ENCODE assay signal across 2 cellular contexts in the genomic region with DNA sequence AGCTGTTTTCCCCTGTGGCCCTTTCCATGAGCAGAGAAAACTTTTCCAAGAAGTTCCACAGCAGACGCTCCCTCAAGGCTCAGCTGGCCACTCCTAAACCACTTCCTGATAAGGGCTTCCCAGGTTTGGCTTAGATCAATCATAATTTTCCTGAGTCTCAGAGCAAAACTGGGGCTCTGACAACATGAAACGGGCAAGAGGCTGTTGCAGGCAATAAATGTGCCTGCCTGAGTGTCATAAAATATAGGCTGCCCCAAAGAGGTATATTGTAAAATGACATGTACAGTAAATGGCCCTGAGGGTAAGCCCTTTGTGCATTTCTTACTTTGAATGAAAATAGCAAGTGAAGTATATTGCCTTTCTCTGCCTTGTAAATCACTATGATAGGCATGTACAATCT.
TF ChIP-seq lines count a peak whose summit lies in the region.

No MANE protein-coding gene starts in this region.

TF ChIP-seq in HEK293T, 16 proteins besides CTCF, POLR2A, EP300 and RAD21 (continued from another document):
- TF ChIP-seq CTBP1 (IDR thresholded peaks at IDR 0.05; ENCODE audit: borderline replicate concordance) (no peak), SUZ12 (IDR thresholded peaks at IDR 0.05) (no peak), ARNT (IDR thresholded peaks at IDR 0.05) (no peak), FOXM1 (IDR thresholded peaks at IDR 0.05; ENCODE audit: borderline replicate concordance) (no peak), FOXK2 (IDR thresholded peaks at IDR 0.05) (no peak), TARDBP (IDR thresholded peaks at IDR 0.05) (no peak), HDGF (IDR thresholded peaks at IDR 0.05; ENCODE audit: borderline replicate concordance) (no peak)

TF ChIP-seq in WTC11, 78 proteins besides CTCF, POLR2A, EP300 and RAD21 (continued from another document):
- TF ChIP-seq, protein P1, sequence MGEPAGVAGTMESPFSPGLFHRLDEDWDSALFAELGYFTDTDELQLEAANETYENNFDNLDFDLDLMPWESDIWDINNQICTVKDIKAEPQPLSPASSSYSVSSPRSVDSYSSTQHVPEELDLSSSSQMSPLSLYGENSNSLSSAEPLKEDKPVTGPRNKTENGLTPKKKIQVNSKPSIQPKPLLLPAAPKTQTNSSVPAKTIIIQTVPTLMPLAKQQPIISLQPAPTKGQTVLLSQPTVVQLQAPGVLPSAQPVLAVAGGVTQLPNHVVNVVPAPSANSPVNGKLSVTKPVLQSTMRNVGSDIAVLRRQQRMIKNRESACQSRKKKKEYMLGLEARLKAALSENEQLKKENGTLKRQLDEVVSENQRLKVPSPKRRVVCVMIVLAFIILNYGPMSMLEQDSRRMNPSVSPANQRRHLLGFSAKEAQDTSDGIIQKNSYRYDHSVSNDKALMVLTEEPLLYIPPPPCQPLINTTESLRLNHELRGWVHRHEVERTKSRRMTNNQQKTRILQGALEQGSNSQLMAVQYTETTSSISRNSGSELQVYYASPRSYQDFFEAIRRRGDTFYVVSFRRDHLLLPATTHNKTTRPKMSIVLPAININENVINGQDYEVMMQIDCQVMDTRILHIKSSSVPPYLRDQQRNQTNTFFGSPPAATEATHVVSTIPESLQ (CRISPR knock-in tag; IDR thresholded peaks at IDR 0.05), result no peak
- no peak for TF ChIP-seq OVOL2 (CRISPR knock-in tag; IDR thresholded peaks at IDR 0.05; ENCODE audit: borderline replicate concordance)
- TF ChIP-seq, protein P2, sequence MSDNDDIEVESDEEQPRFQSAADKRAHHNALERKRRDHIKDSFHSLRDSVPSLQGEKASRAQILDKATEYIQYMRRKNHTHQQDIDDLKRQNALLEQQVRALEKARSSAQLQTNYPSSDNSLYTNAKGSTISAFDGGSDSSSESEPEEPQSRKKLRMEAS (CRISPR knock-in tag; IDR thresholded peaks at IDR 0.05), result no peak
- TF ChIP-seq EMX1 (CRISPR knock-in tag; IDR thresholded peaks at IDR 0.05), result no peak
- TF ChIP-seq GABPB1 (CRISPR knock-in tag; IDR thresholded peaks at IDR 0.05), result no peak
- no peak for TF ChIP-seq NR1H2 (CRISPR knock-in tag; IDR thresholded peaks at IDR 0.05)
